ENCODE assay signal across 8 cellular contexts in genomic region chr12:133129368-133130037, GRCh38. TPM values are rescaled to one million over a fixed set of nuclear protein-coding genes. Genes with fewer than 3 reads are reported as not detected.
DNase-seq lines count a peak whose midpoint lies in the region; ATAC-seq and TF ChIP-seq lines count a peak whose summit lies in the region.

No MANE protein-coding gene starts in this region.

- peaks cover 6% of the 10 kb centered on the region; the same call in 1 of the 2 replicates for H3K4me1 ChIP-seq in Panc1 (ENCODE audit: control insufficient read depth, insufficient read depth, low read length)
- H3K4me1 ChIP-seq in ectodermal cell (ENCODE audit: control insufficient read depth, insufficient read depth, low read length), result no peaks in the 10 kb centered on the region
- peaks cover 4% of the 10 kb centered on the region for H3K4me1 ChIP-seq in muscle layer of colon (ENCODE audit: insufficient read depth, low read length)

- in situ Hi-C loops in Panc1 (cut with HindIII; ENCODE audit: low pct_unique_long_range_greater_than_20kb, low sequenced_read_pairs), result no loop called here

- H3K27me3 ChIP-seq in Panc1 (ENCODE audit: control insufficient read depth, insufficient read depth, low read length) (no peaks in the 10 kb centered on the region), ectodermal cell (ENCODE audit: control insufficient read depth, insufficient read depth, low read length, poor library complexity, severe bottlenecking) (no peaks in the 10 kb centered on the region), muscle layer of colon (ENCODE audit: control insufficient read depth in 1 of 2, insufficient read depth in 2 of 2, low read length in 2 of 2) (no peaks in the 10 kb centered on the region)

- peak overlapping the region; percentile 89 to 99 for H3K4me3 ChIP-seq in Panc1 (ENCODE audit: low read depth in 2 of 2, low read length in 2 of 2)
- peak overlapping the region; percentile 86 for H3K4me3 ChIP-seq in ectodermal cell (ENCODE audit: insufficient read depth, low read depth, low read length)
- H3K4me3 ChIP-seq in muscle layer of colon (ENCODE audit: low read depth in 1 of 2, low read length in 2 of 2), result peak overlapping the region; percentile 75 to 80

- BruUV-seq in Panc1 (replicated peaks; lab: Mats Ljungman, UMichigan), result no TSS peak

- 31 to 35% methylated on average over 24 to 26 of the region's 26 CpGs for WGBS in ectodermal cell, 2 experiments

- TF ChIP-seq CTCF in Panc1 (IDR thresholded peaks at IDR 0.05), result no peak

- peak; percentile 6 for ATAC-seq in GM18870 (IDR thresholded peaks at IDR 0.05; ENCODE audit: unreplicated experiment)
- ATAC-seq in Panc1, result peak; percentile 59
- no peak for ATAC-seq in HG02588 (IDR thresholded peaks at IDR 0.05; ENCODE audit: unreplicated experiment)

- DNase-seq in A172 (ENCODE audit: low spot score) (peak; percentile 26), Panc1 (ENCODE audit: low read depth, low spot score) (no peak), cerebellar nuclear complex (lab: John Stamatoyannopoulos, UW) (no peak), GM03348 (ENCODE audit: low spot score) (no peak)

- POLR2A ChIA-PET in Panc1 (lab: Charles Lee), result no interaction called here

- intact Hi-C loops in Panc1 (cut with micrococcal nuclease; ENCODE audit: unreplicated experiment), result no loop called here

- H3K9ac ChIP-seq in muscle layer of colon (ENCODE audit: low read length), result peak overlapping the region; percentile 46

- no peaks in the 10 kb centered on the region; the same call in 1 of the 2 replicates for H3K36me3 ChIP-seq in Panc1 (ENCODE audit: control insufficient read depth, insufficient read depth, low read length)
- H3K36me3 ChIP-seq in ectodermal cell (ENCODE audit: control insufficient read depth, insufficient read depth, low read length), result peaks cover 50% of the 10 kb centered on the region
- peaks cover 11% of the 10 kb centered on the region for H3K36me3 ChIP-seq in muscle layer of colon (ENCODE audit: insufficient read depth, low read length)

- H3K27ac ChIP-seq in Panc1 (ENCODE audit: low read length) (peak overlapping the region; percentile 76), ectodermal cell (ENCODE audit: insufficient read depth, low read depth, low read length, poor library complexity, severe bottlenecking) (peak overlapping the region; percentile 95), muscle layer of colon (ENCODE audit: low read depth, low read length) (peak overlapping the region; percentile 95)

- H3K9me3 ChIP-seq in Panc1 (ENCODE audit: control insufficient read depth, insufficient read depth, low read depth, low read length), result peaks cover 63% of the 10 kb centered on the region
- H3K9me3 ChIP-seq in ectodermal cell (ENCODE audit: control insufficient read depth, low read length), result peaks cover 13% of the 10 kb centered on the region
- H3K9me3 ChIP-seq in muscle layer of colon (ENCODE audit: low read length), result peaks cover 24% of the 10 kb centered on the region

- CTCF ChIA-PET in Panc1 (lab: Charles Lee), result no interaction called here

RNA-seq across cellular contexts. Expression of gene ZNF891, which starts 0.6 kb away (rescaled TPM):
- 0.86 and 1.1 TPM in 2 replicates for total RNA-seq in A172 (2014; rRNA removed; shearing (Covaris generic))
- total RNA-seq in Panc1 (2021; ENCODE audit: unreplicated experiment), result 2.2 TPM
- 0.47 TPM for polyA plus RNA-seq in Panc1 (2012; ENCODE audit: insufficient read length)
- 4.5 TPM for polyA plus RNA-seq in ectodermal cell (2013, experiment 1 of 4)
- polyA plus RNA-seq in ectodermal cell (2013, experiment 2 of 4), result 5.3 TPM
- polyA plus RNA-seq in ectodermal cell (2013, experiment 3 of 4), result 2.7 TPM
- polyA plus RNA-seq in ectodermal cell (2013, experiment 4 of 4), result 3.1 TPM

RNA-seq across cellular contexts. Expression of gene ZNF10, which starts 0.9 kb away (rescaled TPM):
- 4.6 and 6.3 TPM in 2 replicates for total RNA-seq in A172 (2014; rRNA removed; shearing (Covaris generic))
- 12.4 TPM for total RNA-seq in Panc1 (2021; ENCODE audit: unreplicated experiment)
- 5.5 TPM for polyA plus RNA-seq in Panc1 (2012; ENCODE audit: insufficient read length)
- polyA plus RNA-seq in ectodermal cell (2013, experiment 1 of 4), result 15.6 TPM
- 22.7 TPM for polyA plus RNA-seq in ectodermal cell (2013, experiment 2 of 4)
- polyA plus RNA-seq in ectodermal cell (2013, experiment 3 of 4), result 15.3 TPM
- polyA plus RNA-seq in ectodermal cell (2013, experiment 4 of 4), result 15.8 TPM

RNA-seq across cellular contexts. Expression of gene ZNF140, which starts 48.8 kb away (rescaled TPM):
- 12.8 and 19.0 TPM in 2 replicates for total RNA-seq in A172 (2014; rRNA removed; shearing (Covaris generic))
- total RNA-seq in Panc1 (2021; ENCODE audit: unreplicated experiment), result 14.3 TPM
- 10.1 TPM for polyA plus RNA-seq in Panc1 (2012; ENCODE audit: insufficient read length)
- polyA plus RNA-seq in ectodermal cell (2013, experiment 1 of 4), result 24.5 TPM
- 27.3 TPM for polyA plus RNA-seq in ectodermal cell (2013, experiment 2 of 4)
- polyA plus RNA-seq in ectodermal cell (2013, experiment 3 of 4), result 19.3 TPM
- 25.7 TPM for polyA plus RNA-seq in ectodermal cell (2013, experiment 4 of 4)

RNA-seq across cellular contexts. Expression of gene ZNF268, which starts 51.8 kb away (rescaled TPM):
- total RNA-seq in A172 (2014; rRNA removed; shearing (Covaris generic)), result 12.9 and 17.5 TPM in 2 replicates
- total RNA-seq in Panc1 (2021; ENCODE audit: unreplicated experiment), result 22.4 TPM
- polyA plus RNA-seq in Panc1 (2012; ENCODE audit: insufficient read length), result 14.6 TPM
- 23.5 TPM for polyA plus RNA-seq in ectodermal cell (2013, experiment 1 of 4)
- 31.8 TPM for polyA plus RNA-seq in ectodermal cell (2013, experiment 2 of 4)
- polyA plus RNA-seq in ectodermal cell (2013, experiment 3 of 4), result 25.9 TPM
- 27.2 TPM for polyA plus RNA-seq in ectodermal cell (2013, experiment 4 of 4)
